Comparison of ENCODE assay signal across 11 cellular contexts in genomic region chrX:87693204-87693603, GRCh38.
"Had no signal": no experiment of that assay in that cellular context is flagged by ENCODE, and none has a peak within 500 bp of the region (broad histone marks: within the 10 kb centered on the region; RNA-seq: fewer than 3 reads in every experiment).

No MANE protein-coding gene starts in this region.

- H3K4me1 ChIP-seq: HAP-1 had no signal

- DNase-seq: GM23248, GOT3, H7, H9, HCEC 1CT, HFFc6 had no signal

- H3K36me3 ChIP-seq: HAP-1 had no signal

- H3K4me2 ChIP-seq: GM23338 had no signal

- H3K9me3 ChIP-seq: HAP-1 had no signal

- H2AFZ ChIP-seq: GM23248, GM23338 had no signal

- ATAC-seq: GM23338, HCT116 had no signal

- FAIRE-seq: H1, H54 had no signal

- H3K4me3 ChIP-seq: GM23248, GM23338, HAP-1 had no signal

- H3K9ac ChIP-seq: GM23248 had no signal

- H3K27ac ChIP-seq: GM23248 had no signal

- H3K4me3 Mint-ChIP-seq: GM23338, H9, HFFc6 had no signal

- H3K27ac Mint-ChIP-seq: GM23338, H9, HFFc6 had no signal
